Comparison of ENCODE assay signal across 9 cellular contexts in genomic region chr14:101824339-101824727, GRCh38.
DNase-seq lines count a peak whose midpoint lies in the region; ATAC-seq and TF ChIP-seq lines count a peak whose summit lies in the region.
"Had no signal": no experiment of that assay in that cellular context is flagged by ENCODE, and none has a peak within 500 bp of the region (broad histone marks: within the 10 kb centered on the region; RNA-seq: fewer than 3 reads in every experiment).

No MANE protein-coding gene starts in this region.

- H3K9ac ChIP-seq in OCI-LY3 (ENCODE audit: low read length), result peak overlapping the region; percentile 83

- H3K27me3 ChIP-seq in OCI-LY3 (ENCODE audit: low read depth, low read length), result no peaks in the 10 kb centered on the region

- H3K4me3 Mint-ChIP-seq in stimulated activated naive B cell treated with anti-CD40 and anti-IgM and Interleukin-4, amounts not matched to agents 10 μg/mL and 1 μg/mL and 100 μg/mL, for 72 hours, result peak overlapping the region; percentile 70 to 77

- DNase-seq in fibroblast of mammary gland (ENCODE audit: low read depth) (peak; percentile 43), mucosa of gallbladder (ENCODE audit: low spot score) (no peak), hippocampal formation (lab: John Stamatoyannopoulos, UW) (no peak)
- no peak for DNase-seq in stimulated activated naive B cell treated with anti-CD40 and anti-IgM and Interleukin-4, amounts not matched to agents 10 μg/mL and 1 μg/mL and 100 μg/mL, for 72 hours
- DNase-seq in stimulated activated CD4-positive, alpha-beta T cell treated with anti-CD3 and anti-CD28 coated beads, Interleukin-1b, Interleukin-23, amount 100 ng/mL, for 48 hours, result no peak
- no peak for DNase-seq in stimulated activated CD4-positive, alpha-beta T cell treated with anti-CD3 and anti-CD28 coated beads, Interleukin-4, amount 100 ng/mL, for 1 hour
- DNase-seq: NCI-H1417 treated with DMSO at 0.1 percent for 48 hours had no signal

- peak overlapping the region; percentile 75 for H3K4me3 ChIP-seq in OCI-LY3 (ENCODE audit: low read length)
- H3K4me3 ChIP-seq in fibroblast of mammary gland (ENCODE audit: control insufficient read depth, low read depth, low read length), result no peak overlapping the region

- peaks cover 58% of the 10 kb centered on the region for H3K4me1 ChIP-seq in OCI-LY3 (ENCODE audit: low read length)

- H3K36me3 ChIP-seq in OCI-LY3 (replicated peaks; ENCODE audit: low read depth, low read length), result peaks cover 20% of the 10 kb centered on the region

- ATAC-seq in HG02759 (IDR thresholded peaks at IDR 0.05; ENCODE audit: unreplicated experiment), result peak; percentile 1
- peak; percentile 26 to 29 for ATAC-seq in stimulated activated naive B cell treated with anti-CD40 and anti-IgM and Interleukin-4, amounts not matched to agents 10 μg/mL and 1 μg/mL and 100 μg/mL, for 72 hours (replicated peaks)

- peak overlapping the region; percentile 95 for H3K4me2 ChIP-seq in OCI-LY3 (ENCODE audit: low read length)

- H3K27ac ChIP-seq in OCI-LY3 (ENCODE audit: low read length), result peak overlapping the region; percentile 98

- no peaks in the 10 kb centered on the region for H3K9me3 ChIP-seq in OCI-LY3 (ENCODE audit: insufficient read depth, low read length)

- H3K4me1 Mint-ChIP-seq in stimulated activated naive B cell treated with anti-CD40 and anti-IgM and Interleukin-4, amounts not matched to agents 10 μg/mL and 1 μg/mL and 100 μg/mL, for 72 hours, result peaks cover 56 to 80% of the 10 kb centered on the region in 2 donors

- peaks cover 4% of the 10 kb centered on the region for H4K20me1 ChIP-seq in OCI-LY3 (ENCODE audit: insufficient read depth, low read length)

- no peak for TF ChIP-seq CTCF in OCI-LY3 (IDR thresholded peaks at IDR 0.05; ENCODE audit: low read depth, low read length)
- no peak for TF ChIP-seq CTCF in fibroblast of mammary gland (conservative IDR thresholded peaks at IDR 0.05; ENCODE audit: control insufficient read depth, insufficient read depth, low read depth, low read length)

- H2AFZ ChIP-seq in OCI-LY3 (ENCODE audit: low read depth, low read length), result no peak overlapping the region

- no peaks in the 10 kb centered on the region for H3K27me3 Mint-ChIP-seq in stimulated activated naive B cell treated with anti-CD40 and anti-IgM and Interleukin-4, amounts not matched to agents 10 μg/mL and 1 μg/mL and 100 μg/mL, for 72 hours

- peaks cover 2 to 4% of the 10 kb centered on the region in 2 donors for H3K9me3 Mint-ChIP-seq in stimulated activated naive B cell treated with anti-CD40 and anti-IgM and Interleukin-4, amounts not matched to agents 10 μg/mL and 1 μg/mL and 100 μg/mL, for 72 hours

- H3K79me2 ChIP-seq in OCI-LY3 (ENCODE audit: low read length), result peaks cover 96% of the 10 kb centered on the region

- peak overlapping the region; percentile 99 for H3K27ac Mint-ChIP-seq in stimulated activated naive B cell treated with anti-CD40 and anti-IgM and Interleukin-4, amounts not matched to agents 10 μg/mL and 1 μg/mL and 100 μg/mL, for 72 hours

- peaks cover 32 to 48% of the 10 kb centered on the region in 2 donors for H3K36me3 Mint-ChIP-seq in stimulated activated naive B cell treated with anti-CD40 and anti-IgM and Interleukin-4, amounts not matched to agents 10 μg/mL and 1 μg/mL and 100 μg/mL, for 72 hours
